In the genomic region with DNA sequence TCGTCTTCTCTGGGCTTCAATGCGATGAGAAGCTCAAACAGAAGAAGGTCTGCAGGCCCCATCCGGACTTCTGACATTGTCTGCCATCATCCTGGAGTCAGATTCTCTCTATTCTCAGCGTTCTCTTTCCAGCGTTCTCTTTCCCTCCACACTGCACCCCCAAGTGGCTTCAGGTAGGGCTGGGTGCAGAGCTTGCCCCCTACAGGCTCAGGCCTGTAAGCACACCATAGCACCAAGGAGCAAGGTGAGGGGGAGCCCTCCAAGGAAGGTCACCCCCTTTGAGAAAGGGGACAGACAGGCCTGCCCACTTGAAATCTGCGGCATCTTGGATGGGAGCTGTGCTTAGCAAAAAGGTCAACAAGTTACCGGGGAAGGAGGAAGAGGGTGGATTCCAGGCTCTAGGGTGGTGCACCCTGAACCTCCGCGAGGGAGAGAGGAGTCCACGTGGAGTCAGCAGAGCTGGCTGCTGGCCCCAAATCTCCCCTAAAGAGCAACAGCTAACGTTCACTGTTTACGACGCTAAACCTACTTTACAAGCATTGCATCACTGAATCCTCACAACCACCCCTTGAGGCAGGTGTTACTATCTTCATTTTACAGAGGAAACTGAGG, we compare ENCODE assay signal across 8 cellular contexts. TPM values are rescaled to one million over a fixed set of nuclear protein-coding genes. Genes with fewer than 3 reads are reported as not detected.
DNase-seq lines count a peak whose midpoint lies in the region; ATAC-seq and TF ChIP-seq lines count a peak whose summit lies in the region.

No MANE protein-coding gene starts in this region.

- in situ Hi-C loops in mammary epithelial cell (cut with MboI; ENCODE audit: low sequenced_read_pairs in 2 of 2): no loop called here

- H3K79me2 ChIP-seq in mammary epithelial cell (ENCODE audit: insufficient read depth, low read length): peaks cover 25% of the 10 kb centered on the region

- 78% methylated on average over 12 of the region's 13 CpGs for WGBS in mammary epithelial cell (ENCODE audit: low coverage, missing lambda C conversion rate)

- peak; percentile 91 for TF ChIP-seq CTCF in NB4 (IDR thresholded peaks at IDR 0.05; ENCODE audit: low read depth, low read length)
- TF ChIP-seq CTCF in mammary epithelial cell (conservative IDR thresholded peaks at IDR 0.05 in 1 of 2, IDR thresholded peaks at IDR 0.05 in 1 of 2; ENCODE audit: extremely low read depth in 1 of 2, insufficient read depth in 1 of 2, low read depth in 1 of 2, low read length in 2 of 2): peak; percentile 84 to 85

- H3K9ac ChIP-seq in mammary epithelial cell (ENCODE audit: insufficient read depth, low read length): no peak overlapping the region

- H3K36me3 ChIP-seq in mammary epithelial cell (ENCODE audit: insufficient read depth, low read length): peaks cover 53% of the 10 kb centered on the region

- H4K20me1 ChIP-seq in mammary epithelial cell (ENCODE audit: insufficient read depth, low read length): no peaks in the 10 kb centered on the region

- ATAC-seq in GM19035 (IDR thresholded peaks at IDR 0.05; ENCODE audit: unreplicated experiment): peak; percentile 57
- no peak for ATAC-seq in HG03196 (IDR thresholded peaks at IDR 0.05; ENCODE audit: unreplicated experiment)

- no peaks in the 10 kb centered on the region for H3K4me1 ChIP-seq in mammary epithelial cell (ENCODE audit: insufficient read depth, low read length)

- dilution Hi-C loops in mammary epithelial cell (cut with HindIII; ENCODE audit: low sequenced_read_pairs): no loop called here

- CTCF ChIA-PET in mammary epithelial cell (lab: Charles Lee; ENCODE audit: low non-redundant PET): interaction anchor here (0.6 kb wide), 3 partner anchors 64 to 604 kb away, joined by 3 to 4 read pairs (median 4); no protein-coding TSS in a partner anchor

- no peak overlapping the region for H2AFZ ChIP-seq in mammary epithelial cell (ENCODE audit: low read depth, low read length)

- no peak for TF ChIP-seq POLR2A in NB4 (IDR thresholded peaks at IDR 0.05; ENCODE audit: extremely low read depth, insufficient read length)

- H3K4me3 ChIP-seq in NB4 (ENCODE audit: low read depth, low read length): no peak overlapping the region
- H3K4me3 ChIP-seq in mammary epithelial cell (replicated peaks in 1 of 3; ENCODE audit: insufficient read depth in 1 of 3, low read depth in 2 of 3, low read length in 3 of 3): no peak overlapping the region

- BruUV-seq in mammary epithelial cell (replicated peaks; lab: Mats Ljungman, UMichigan): no TSS peak

- H3K4me2 ChIP-seq in mammary epithelial cell (ENCODE audit: insufficient read depth, low read depth, low read length): no peak overlapping the region

- intact Hi-C loops in mammary epithelial cell (cut with micrococcal nuclease): no loop called here

- DNase-seq in AG20443 (ENCODE audit: low spot score) (peak; percentile 65), NB4 (ENCODE audit: low read depth) (peak; percentile 34), mammary epithelial cell (no peak), lung microvascular endothelial cell (ENCODE audit: low read depth in 2 of 2) (peak; percentile 44 to 51), pons (ENCODE audit: low spot score) (no peak), hepatic stellate cell (ENCODE audit: low spot score) (no peak)

- H3K27me3 ChIP-seq in mammary epithelial cell (ENCODE audit: insufficient read depth, low read length): no peaks in the 10 kb centered on the region

- H3K27ac ChIP-seq in mammary epithelial cell (ENCODE audit: insufficient read depth, low read depth, low read length): no peak overlapping the region

- no peaks in the 10 kb centered on the region for H3K9me3 ChIP-seq in mammary epithelial cell (replicated peaks; ENCODE audit: insufficient read depth, low read length)

RNA-seq across cellular contexts. Expression of gene GPX3, which starts 27.5 kb away (rescaled TPM):
- 1 to 10 TPM in 1 of 2 donors, not detected in 1; 2.7 TPM for total RNA-seq in mammary epithelial cell
- 2.5 TPM for polyA plus RNA-seq in mammary epithelial cell
- not detected for polyA minus RNA-seq in mammary epithelial cell
- total RNA-seq in lung microvascular endothelial cell: 5.0 and 6.3 TPM in 2 replicates

RNA-seq across cellular contexts. Expression of gene TNIP1, which starts 32.9 kb away (rescaled TPM):
- 100 to 1,000 TPM in 1 of 2 donors, 10 to 100 TPM in 1; 74.3 to 247 TPM for total RNA-seq in mammary epithelial cell
- polyA plus RNA-seq in mammary epithelial cell: 118 TPM
- 137 TPM for polyA minus RNA-seq in mammary epithelial cell
- 60.8 and 77.6 TPM in 2 replicates for total RNA-seq in lung microvascular endothelial cell

Comparison
In these comparisons a context has a peak if more than half of its experiments do, and no peak if none do; other contexts are left out.
1. DNase-seq: peak in AG20443 (single experiment), NB4 (single experiment) and lung microvascular endothelial cell (2 of 2); none in mammary epithelial cell (single experiment), pons (single experiment) and hepatic stellate cell (single experiment).